In genomic region chr4:73662709-73663546, GRCh38 we compare ENCODE assay signal across 8 cellular contexts. TPM values are rescaled to one million over a fixed set of nuclear protein-coding genes. Genes with fewer than 3 reads are reported as not detected.
A peak's percentile ranks its signal among the peaks of the same experiment; 100 is the strongest.
DNase-seq lines count a peak whose midpoint lies in the region; ATAC-seq and TF ChIP-seq lines count a peak whose summit lies in the region.

No MANE protein-coding gene starts in this region.

- H3K36me3 ChIP-seq in MG63: no peaks in the 10 kb centered on the region

- H3K9me3 ChIP-seq in MG63: no peaks in the 10 kb centered on the region

- peak; percentile 45 for TF ChIP-seq CTCF in cardiac fibroblast (IDR thresholded peaks at IDR 0.05; ENCODE audit: low read depth, low read length)

- no peaks in the 10 kb centered on the region for H3K27me3 ChIP-seq in MG63

- no peak overlapping the region for H3K4me3 ChIP-seq in cardiac fibroblast (replicated peaks in 1 of 2; ENCODE audit: low read depth in 2 of 2, low read length in 2 of 2)
- H3K4me3 ChIP-seq in MG63: no peak overlapping the region

- DNase-seq in AG08395 (ENCODE audit: low spot score) (peak; percentile 60), NCI-H69 (lab: John Stamatoyannopoulos, UW) (peak; percentile 67), cardiac fibroblast (ENCODE audit: low read depth in 2 of 2) (peak; percentile 84 to 93), myocyte (ENCODE audit: low read depth) (peak; percentile 58), MG63 (no peak)

- ATAC-seq in GM18870 (IDR thresholded peaks at IDR 0.05; ENCODE audit: unreplicated experiment): peak; percentile 80
- ATAC-seq in HG03342 (IDR thresholded peaks at IDR 0.05; ENCODE audit: unreplicated experiment): peak; percentile 86
- no peak for ATAC-seq in HG02571 (IDR thresholded peaks at IDR 0.05; ENCODE audit: unreplicated experiment)

RNA-seq across cellular contexts. Expression of gene RASSF6, which starts 42.7 kb away (rescaled TPM):
- total RNA-seq in myocyte: not detected in 2 replicates
- not detected for polyA plus RNA-seq in myocyte (2012)
- total RNA-seq in MG63 (2014; rRNA removed; shearing (Covaris generic); ENCODE audit: low replicate concordance): not detected in 2 replicates
